1 cellular context compared by ENCODE assay signal in genomic region chr11:6613496-6613895, GRCh38.
TF ChIP-seq lines count a peak whose summit lies in the region.

No MANE protein-coding gene starts in this region.

TF ChIP-seq in GM23338, 12 proteins besides CTCF, POLR2A, EP300 and RAD21 (continued from another document):
- TF ChIP-seq, protein P1, sequence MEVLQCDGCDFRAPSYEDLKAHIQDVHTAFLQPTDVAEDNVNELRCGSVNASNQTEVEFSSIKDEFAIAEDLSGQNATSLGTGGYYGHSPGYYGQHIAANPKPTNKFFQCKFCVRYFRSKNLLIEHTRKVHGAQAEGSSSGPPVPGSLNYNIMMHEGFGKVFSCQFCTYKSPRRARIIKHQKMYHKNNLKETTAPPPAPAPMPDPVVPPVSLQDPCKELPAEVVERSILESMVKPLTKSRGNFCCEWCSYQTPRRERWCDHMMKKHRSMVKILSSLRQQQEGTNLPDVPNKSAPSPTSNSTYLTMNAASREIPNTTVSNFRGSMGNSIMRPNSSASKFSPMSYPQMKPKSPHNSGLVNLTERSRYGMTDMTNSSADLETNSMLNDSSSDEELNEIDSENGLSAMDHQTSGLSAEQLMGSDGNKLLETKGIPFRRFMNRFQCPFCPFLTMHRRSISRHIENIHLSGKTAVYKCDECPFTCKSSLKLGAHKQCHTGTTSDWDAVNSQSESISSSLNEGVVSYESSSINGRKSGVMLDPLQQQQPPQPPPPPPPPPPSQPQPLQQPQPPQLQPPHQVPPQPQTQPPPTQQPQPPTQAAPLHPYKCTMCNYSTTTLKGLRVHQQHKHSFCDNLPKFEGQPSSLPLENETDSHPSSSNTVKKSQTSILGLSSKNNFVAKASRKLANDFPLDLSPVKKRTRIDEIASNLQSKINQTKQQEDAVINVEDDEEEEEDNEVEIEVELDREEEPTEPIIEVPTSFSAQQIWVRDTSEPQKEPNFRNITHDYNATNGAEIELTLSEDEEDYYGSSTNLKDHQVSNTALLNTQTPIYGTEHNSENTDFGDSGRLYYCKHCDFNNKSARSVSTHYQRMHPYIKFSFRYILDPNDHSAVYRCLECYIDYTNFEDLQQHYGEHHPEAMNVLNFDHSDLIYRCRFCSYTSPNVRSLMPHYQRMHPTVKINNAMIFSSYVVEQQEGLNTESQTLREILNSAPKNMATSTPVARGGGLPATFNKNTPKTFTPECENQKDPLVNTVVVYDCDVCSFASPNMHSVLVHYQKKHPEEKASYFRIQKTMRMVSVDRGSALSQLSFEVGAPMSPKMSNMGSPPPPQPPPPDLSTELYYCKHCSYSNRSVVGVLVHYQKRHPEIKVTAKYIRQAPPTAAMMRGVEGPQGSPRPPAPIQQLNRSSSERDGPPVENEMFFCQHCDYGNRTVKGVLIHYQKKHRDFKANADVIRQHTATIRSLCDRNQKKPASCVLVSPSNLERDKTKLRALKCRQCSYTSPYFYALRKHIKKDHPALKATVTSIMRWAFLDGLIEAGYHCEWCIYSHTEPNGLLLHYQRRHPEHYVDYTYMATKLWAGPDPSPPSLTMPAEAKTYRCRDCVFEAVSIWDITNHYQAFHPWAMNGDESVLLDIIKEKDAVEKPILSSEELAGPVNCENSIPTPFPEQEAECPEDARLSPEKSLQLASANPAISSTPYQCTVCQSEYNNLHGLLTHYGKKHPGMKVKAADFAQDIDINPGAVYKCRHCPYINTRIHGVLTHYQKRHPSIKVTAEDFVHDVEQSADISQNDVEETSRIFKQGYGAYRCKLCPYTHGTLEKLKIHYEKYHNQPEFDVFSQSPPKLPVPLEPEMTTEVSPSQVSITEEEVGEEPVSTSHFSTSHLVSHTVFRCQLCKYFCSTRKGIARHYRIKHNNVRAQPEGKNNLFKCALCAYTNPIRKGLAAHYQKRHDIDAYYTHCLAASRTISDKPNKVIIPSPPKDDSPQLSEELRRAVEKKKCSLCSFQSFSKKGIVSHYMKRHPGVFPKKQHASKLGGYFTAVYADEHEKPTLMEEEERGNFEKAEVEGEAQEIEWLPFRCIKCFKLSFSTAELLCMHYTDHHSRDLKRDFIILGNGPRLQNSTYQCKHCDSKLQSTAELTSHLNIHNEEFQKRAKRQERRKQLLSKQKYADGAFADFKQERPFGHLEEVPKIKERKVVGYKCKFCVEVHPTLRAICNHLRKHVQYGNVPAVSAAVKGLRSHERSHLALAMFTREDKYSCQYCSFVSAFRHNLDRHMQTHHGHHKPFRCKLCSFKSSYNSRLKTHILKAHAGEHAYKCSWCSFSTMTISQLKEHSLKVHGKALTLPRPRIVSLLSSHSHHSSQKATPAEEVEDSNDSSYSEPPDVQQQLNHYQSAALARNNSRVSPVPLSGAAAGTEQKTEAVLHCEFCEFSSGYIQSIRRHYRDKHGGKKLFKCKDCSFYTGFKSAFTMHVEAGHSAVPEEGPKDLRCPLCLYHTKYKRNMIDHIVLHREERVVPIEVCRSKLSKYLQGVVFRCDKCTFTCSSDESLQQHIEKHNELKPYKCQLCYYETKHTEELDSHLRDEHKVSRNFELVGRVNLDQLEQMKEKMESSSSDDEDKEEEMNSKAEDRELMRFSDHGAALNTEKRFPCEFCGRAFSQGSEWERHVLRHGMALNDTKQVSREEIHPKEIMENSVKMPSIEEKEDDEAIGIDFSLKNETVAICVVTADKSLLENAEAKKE (CRISPR knock-in tag; IDR thresholded peaks at IDR 0.05), result no peak
- no peak for TF ChIP-seq STAT1 (IDR thresholded peaks at IDR 0.05; ENCODE audit: unreplicated experiment)
- TF ChIP-seq CREB1 (CRISPR knock-in tag; IDR thresholded peaks at IDR 0.05; ENCODE audit: low read depth), result no peak
- no peak for TF ChIP-seq ETS1 (IDR thresholded peaks at IDR 0.05)
- no peak for TF ChIP-seq ZNF331 (CRISPR knock-in tag; IDR thresholded peaks at IDR 0.05; ENCODE audit: low read depth)
